ENCODE assay signal across 17 cellular contexts in the genomic region with DNA sequence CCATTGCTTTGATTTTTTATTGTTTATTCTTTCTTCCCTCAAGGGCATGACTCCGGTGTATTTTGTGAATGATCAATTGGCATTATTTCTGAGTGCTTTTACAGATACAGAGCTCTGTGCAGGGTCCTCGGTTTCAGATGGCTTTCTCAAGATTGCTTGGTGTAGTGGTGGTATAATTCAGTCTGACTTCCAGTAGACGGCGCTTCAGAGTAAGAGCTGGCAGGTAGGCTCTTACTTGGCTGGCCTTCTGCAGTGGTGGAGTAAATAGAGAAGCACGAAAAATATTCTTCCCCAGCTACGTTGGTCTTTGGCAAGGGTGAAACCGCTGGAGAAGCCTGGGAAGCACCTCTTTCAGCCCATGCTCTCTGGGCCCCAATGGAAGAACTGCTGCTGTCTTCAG.
"Had no signal": no experiment of that assay in that cellular context is flagged by ENCODE, and none has a peak within 500 bp of the region (broad histone marks: within the 10 kb centered on the region; RNA-seq: fewer than 3 reads in every experiment).

No MANE protein-coding gene starts in this region.

- H3K36me3 ChIP-seq: lower lobe of right lung, prostate gland, suprapubic skin had no signal

- H3K4me3 ChIP-seq: lower lobe of right lung, prostate gland, suprapubic skin had no signal

- H3K27ac ChIP-seq: foreskin keratinocyte, lower lobe of right lung, prostate gland, suprapubic skin had no signal

- H3K27me3 ChIP-seq: foreskin keratinocyte, suprapubic skin had no signal

- H3K4me1 ChIP-seq: foreskin keratinocyte, lower lobe of right lung, prostate gland, suprapubic skin had no signal

- DNase-seq: activated naive CD4-positive, alpha-beta T cell treated with Interleukin-2 at 50 U/mL for 16 hours; activated T-cell treated with anti-CD3 and anti-CD28 coated beads for 4 hours; anterior cingulate cortex; cortex of kidney; effector CD4-positive, alpha-beta T cell; foreskin keratinocyte; glutamatergic neuron; left cardiac atrium; lower lobe of right lung; right cardiac atrium; small intestine; stimulated activated CD4-positive, alpha-beta T cell treated with anti-CD3 and anti-CD28 coated beads, Interleukin-4, amount 100 ng/mL, for 4 hours; stimulated activated CD8-positive, alpha-beta memory T cell treated with anti-CD3 and anti-CD28 coated beads, Interleukin-4, amount 100 ng/mL, for 48 hours; stimulated activated naive CD8-positive, alpha-beta T cell treated with anti-CD3 and anti-CD28 coated beads, Interleukin-15, Interleukin-2, amounts not matched to agents 100 U/mL and 50 U/mL, for 24 hours had no signal

- ATAC-seq: activated CD4-positive, CD25-positive, alpha-beta regulatory T cell treated with anti-CD3 and anti-CD28 coated beads, Interleukin-2, amount 50 U/mL, for 24 hours; foreskin keratinocyte; left cardiac atrium; lower lobe of right lung; right cardiac atrium; stimulated activated naive CD8-positive, alpha-beta T cell treated with anti-CD3 and anti-CD28 coated beads, Interleukin-15, Interleukin-2, amounts not matched to agents 100 U/mL and 50 U/mL, for 24 hours had no signal

- FAIRE-seq: small intestine had no signal

- H3K9me3 ChIP-seq: lower lobe of right lung, prostate gland, suprapubic skin had no signal
